Comparison of ENCODE assay signal across 23 cellular contexts in genomic region chr15:47983533-47983932, GRCh38.
DNase-seq lines count a peak whose midpoint lies in the region; ATAC-seq, FAIRE-seq and TF ChIP-seq lines count a peak whose summit lies in the region.
"Had no signal": no experiment of that assay in that cellular context is flagged by ENCODE, and none has a peak within 500 bp of the region (broad histone marks: within the 10 kb centered on the region; RNA-seq: fewer than 3 reads in every experiment).

No MANE protein-coding gene starts in this region.

- H3K79me1 ChIP-seq in H1 (ENCODE audit: low read depth, low read length) = no peaks in the 10 kb centered on the region

- H4K20me1 ChIP-seq in H1 (replicated peaks in 1 of 2; ENCODE audit: control insufficient read depth in 1 of 2, insufficient read depth in 2 of 2, low read length in 2 of 2) = no peaks in the 10 kb centered on the region

- CTCF ChIA-PET in H1 (lab: Charles Lee; ENCODE audit: partially characterized antibody) = interaction anchor here (0.7 to 2.2 kb wide), 8 partner anchors 9 to 793 kb away, joined by 3 to 8 read pairs (median 4); no protein-coding TSS in a partner anchor

- H2AFZ ChIP-seq in H1 (ENCODE audit: low read length) = no peak overlapping the region

- no peak overlapping the region for H3K4me2 ChIP-seq in H1 (ENCODE audit: insufficient read depth in 1 of 2, low read depth in 2 of 2, low read length in 2 of 2)

- no peak overlapping the region for H2BK120ac ChIP-seq in H1 (replicated peaks; ENCODE audit: low read depth, low read length)

- no peak overlapping the region for H2BK15ac ChIP-seq in H1 (ENCODE audit: low read length)

- no peak for FAIRE-seq in H1 (lab: Jason Lieb, UNC)

- H3K9me3 ChIP-seq in H1 (ENCODE audit: insufficient read depth in 2 of 2, low read depth in 1 of 2, low read length in 1 of 2) = no peaks in the 10 kb centered on the region
- H3K9me3 ChIP-seq: ascending aorta, Peyer's patch, prostate gland, thyroid gland had no signal

- H4K5ac ChIP-seq in H1 (ENCODE audit: insufficient read length, low read depth, low read length) = no peak overlapping the region

- H2AK5ac ChIP-seq in H1 (ENCODE audit: low read depth, low read length) = no peak overlapping the region

- no peaks in the 10 kb centered on the region for H3K79me2 ChIP-seq in H1 (ENCODE audit: control insufficient read depth in 1 of 2, insufficient read depth in 2 of 2, low read length in 2 of 2)

- no peak overlapping the region for H3K27ac ChIP-seq in H1 (ENCODE audit: low read depth, low read length)
- H3K27ac ChIP-seq: ascending aorta, Peyer's patch, prostate gland, thyroid gland had no signal

- H3K56ac ChIP-seq in H1 (replicated peaks; ENCODE audit: insufficient read length, low read depth, low read length) = no peak overlapping the region

- H3K18ac ChIP-seq in H1 (ENCODE audit: extremely low read depth, low read length) = no peak overlapping the region

- H3K36me3 ChIP-seq in H1 (ENCODE audit: control insufficient read depth in 2 of 4, insufficient read depth in 4 of 4, low read length in 3 of 4) = no peaks in the 10 kb centered on the region
- H3K36me3 ChIP-seq: ascending aorta, Peyer's patch, prostate gland, thyroid gland had no signal

- H2BK12ac ChIP-seq in H1 (ENCODE audit: low read depth, low read length) = no peak overlapping the region

- no peaks in the 10 kb centered on the region for H3K27me3 ChIP-seq in H1 (replicated peaks in 1 of 4; ENCODE audit: control insufficient read depth in 3 of 4, extremely low read depth in 1 of 4, insufficient read depth in 3 of 4, low read length in 3 of 4)
- H3K27me3 ChIP-seq: ascending aorta, Peyer's patch, thyroid gland had no signal

- no peak overlapping the region for H4K91ac ChIP-seq in H1 (replicated peaks; ENCODE audit: insufficient read length, low read length)

- no peak overlapping the region for H3K23ac ChIP-seq in H1 (ENCODE audit: insufficient read length)

- TF ChIP-seq CTCF in H1 (IDR thresholded peaks at IDR 0.05; ENCODE audit: control extremely low read depth in 1 of 3, insufficient read depth in 1 of 3, low read depth in 1 of 3, low read length in 3 of 3) = no peak

- H4K8ac ChIP-seq in H1 (ENCODE audit: extremely low read depth, insufficient read depth, low read length) = no peak overlapping the region

- TF ChIP-seq EP300 in H1 (IDR thresholded peaks at IDR 0.05; ENCODE audit: borderline replicate concordance in 1 of 2, low read depth in 2 of 2, low read length in 2 of 2) = no peak

- H3K23me2 ChIP-seq in H1 (ENCODE audit: low read depth, low read length) = no peaks in the 10 kb centered on the region; the same call in 1 of the 2 replicates

- ATAC-seq in GM21529 (IDR thresholded peaks at IDR 0.05; ENCODE audit: unreplicated experiment) (no peak), HG02981 (IDR thresholded peaks at IDR 0.05; ENCODE audit: unreplicated experiment) (no peak)
- ATAC-seq: activated T-helper 17 cell treated with anti-CD3 and anti-CD28 coated beads, Interleukin-2, amount 50 U/mL, for 72 hours; CD8-positive, alpha-beta T cell; HCT116; left cardiac atrium; stimulated activated naive CD8-positive, alpha-beta T cell treated with anti-CD3 and anti-CD28 coated beads, Interleukin-15, amount 100 ng/mL, for 72 hours had no signal

- no peak overlapping the region for H3K4me3 ChIP-seq in H1 (ENCODE audit: extremely low read depth in 1 of 4, insufficient read depth in 2 of 4, low read depth in 3 of 4, low read length in 4 of 4)
- H3K4me3 ChIP-seq: ascending aorta, Peyer's patch, prostate gland, thyroid gland had no signal

- H3K14ac ChIP-seq in H1 (ENCODE audit: insufficient read length) = no peak overlapping the region

- H3K9ac ChIP-seq in H1 (replicated peaks in 1 of 4; ENCODE audit: extremely low read depth in 1 of 4, low read depth in 3 of 4, low read length in 3 of 4) = no peak overlapping the region

- POLR2A ChIA-PET in H1 (lab: Charles Lee; ENCODE audit: partially characterized antibody) = interaction anchor here (0.7 kb wide), 1 partner anchor 71 kb away, joined by 3 read pairs; no protein-coding TSS in a partner anchor

- no peak overlapping the region for H2BK20ac ChIP-seq in H1 (ENCODE audit: low read length)

- no peaks in the 10 kb centered on the region for H3K4me1 ChIP-seq in H1 (replicated peaks in 1 of 4; ENCODE audit: control insufficient read depth in 3 of 4, insufficient read depth in 4 of 4, low read length in 3 of 4)
- H3K4me1 ChIP-seq: ascending aorta, prostate gland had no signal

- peak; percentile 22 to 49; a peak in 2 of 4 replicates for TF ChIP-seq RAD21 in H1 (IDR thresholded peaks at IDR 0.05 in 1 of 2, conservative IDR thresholded peaks at IDR 0.05 in 1 of 2; ENCODE audit: low read depth in 2 of 2, low read length in 2 of 2)

- H3K4ac ChIP-seq in H1 (replicated peaks; ENCODE audit: insufficient read length, low read depth, low read length) = no peak overlapping the region

- peak; percentile 2 to 40 for DNase-seq in NCI-H446 (lab: John Stamatoyannopoulos, UW)
- no peak for DNase-seq in NCI-H446 treated with DMSO at 0.1 percent for 48 hours (lab: John Stamatoyannopoulos, UW)
- DNase-seq in NCI-H69 (lab: John Stamatoyannopoulos, UW) = peak; percentile 82
- no peak for DNase-seq in H1 (ENCODE audit: low read depth in 1 of 2, low spot score in 2 of 2)
- no peak for DNase-seq in T1000 (lab: John Stamatoyannopoulos, UW)
- no peak for DNase-seq in NAMALWA (ENCODE audit: low spot score)
- DNase-seq: activated CD4-positive, alpha-beta T cell treated with anti-CD3 and anti-CD28 coated beads, Interleukin-2, amount 50 U/mL, for 48 hours; activated CD8-positive, alpha-beta memory T cell treated with anti-CD3 and anti-CD28 coated beads, Interleukin-2, amount 50 U/mL, for 4 hours; AML-193; CD8-positive, alpha-beta T cell; central memory CD4-positive, alpha-beta T cell; DMS79; left cardiac atrium; NCI-H1694; Peyer's patch; stimulated activated naive CD8-positive, alpha-beta T cell treated with anti-CD3 and anti-CD28 coated beads, Interleukin-15, amount 100 ng/mL, for 72 hours; thyroid gland had no signal

- 90% methylated on average over 8 of the region's 8 CpGs; no CpG with 5 or more reads in 1 of the 2 experiments for WGBS in H1 (ENCODE audit: extremely low coverage in 1 of 2, insufficient coverage in 1 of 2, insufficient read length in 1 of 2, insufficient replicate concordance in 2 of 2, low coverage in 1 of 2, low lambda C conversion rate in 2 of 2, missing lambda C conversion rate in 1 of 2), 2 experiments

- H2BK5ac ChIP-seq in H1 (ENCODE audit: low read depth, low read length) = no peak overlapping the region

- TF ChIP-seq POLR2A in H1 (IDR thresholded peaks at IDR 0.05; ENCODE audit: control extremely low read depth in 1 of 2, low read depth in 2 of 2, low read length in 2 of 2) = no peak

TF ChIP-seq in H1, 55 proteins besides CTCF, POLR2A, EP300 and RAD21:
- TF ChIP-seq NANOG (IDR thresholded peaks at IDR 0.05; ENCODE audit: insufficient read depth, low read depth, low read length, poor library complexity, severe bottlenecking) (no peak), CBX5 (IDR thresholded peaks at IDR 0.05; ENCODE audit: low read depth, low read length) (no peak), KDM4A (IDR thresholded peaks at IDR 0.05; ENCODE audit: low read depth, low read length, severe bottlenecking) (no peak), SAP30 (IDR thresholded peaks at IDR 0.05; ENCODE audit: insufficient read depth, insufficient replicate concordance, low read length) (no peak), KDM5A (IDR thresholded peaks at IDR 0.05; ENCODE audit: low read length) (no peak), CHD2 (IDR thresholded peaks at IDR 0.05; ENCODE audit: low read length) (no peak), ATF3 (IDR thresholded peaks at IDR 0.05; ENCODE audit: insufficient read depth, low read depth, low read length) (no peak), POLR2AphosphoS5 (IDR thresholded peaks at IDR 0.05; ENCODE audit: low read depth, low read length) (no peak), PHF8 (conservative IDR thresholded peaks at IDR 0.05; ENCODE audit: low read depth, low read length) (no peak), USF2 (IDR thresholded peaks at IDR 0.05; ENCODE audit: low read length) (no peak), HDAC6 (IDR thresholded peaks at IDR 0.05; ENCODE audit: low read depth, low read length) (no peak), NRF1 (IDR thresholded peaks at IDR 0.05; ENCODE audit: low read depth, low read length) (no peak)

Comparison
In these comparisons a context has a peak if more than half of its experiments do, and no peak if none do; other contexts are left out.
1. DNase-seq: peak in NCI-H446 (2 of 2) and NCI-H69 (single experiment); none in NCI-H446 treated with DMSO at 0.1 percent for 48 hours (single experiment), H1 (0 of 2), T1000 (single experiment) and NAMALWA (single experiment).